Comparison of ENCODE assay signal across 10 cellular contexts in the genomic region with DNA sequence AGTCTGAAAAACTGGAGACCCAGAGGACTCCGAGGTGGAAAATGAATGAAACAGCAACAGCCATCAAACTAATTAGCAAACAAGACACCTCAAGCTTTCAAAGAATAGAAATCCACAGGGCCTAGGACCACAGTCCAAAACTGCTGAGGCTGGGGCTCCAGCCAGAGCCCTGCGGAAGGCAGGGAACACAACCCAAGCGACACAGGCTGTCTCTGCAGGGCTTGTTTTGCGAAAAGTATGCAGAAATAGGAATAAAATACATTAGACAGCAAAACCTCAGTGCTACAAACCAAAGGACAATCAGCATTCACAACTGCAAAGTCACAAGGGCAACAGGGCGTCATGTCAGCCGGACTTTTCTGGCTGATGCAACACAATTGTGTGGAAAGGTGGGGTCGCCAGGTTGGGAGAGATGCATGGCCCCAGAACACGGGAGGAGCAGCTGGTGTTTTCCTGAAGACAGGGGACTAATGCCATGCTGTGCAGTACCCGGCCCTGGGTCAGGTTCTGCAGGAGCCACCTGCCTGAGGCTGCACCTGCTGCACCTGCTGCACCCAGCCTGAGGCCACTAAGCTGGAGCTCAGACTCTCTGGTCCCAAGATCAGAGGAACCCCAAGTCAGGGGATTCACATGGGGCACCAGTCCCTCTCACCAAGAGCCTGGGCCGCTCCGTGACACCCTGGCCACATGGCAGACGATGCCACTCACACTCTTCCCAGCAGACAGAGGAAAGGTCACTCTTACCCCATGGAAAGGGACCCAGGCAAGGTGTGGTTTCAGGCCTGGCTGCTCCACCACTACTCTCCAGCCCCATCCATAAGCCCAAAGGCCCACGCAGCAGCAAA.
DNase-seq lines count a peak whose midpoint lies in the region; ATAC-seq and TF ChIP-seq lines count a peak whose summit lies in the region.
"Had no signal": no experiment of that assay in that cellular context is flagged by ENCODE, and none has a peak within 500 bp of the region (broad histone marks: within the 10 kb centered on the region; RNA-seq: fewer than 3 reads in every experiment).

No MANE protein-coding gene starts in this region.

- intact Hi-C loops in right cardiac atrium (cut with DNase I) = no loop called here
- intact Hi-C loops in activated T-helper 2 cell treated with anti-CD3 and anti-CD28 coated beads, Interferon-gamma antibody, Interleukin-2, Interleukin-4, amounts not matched to agents 10 μg/mL and 5 μg/mL and 100 μg/mL, durations not matched to agents 14 hours and 24 hours and 36 hours (cut with micrococcal nuclease) = no loop called here

- H3K27me3 ChIP-seq in RWPE2 (ENCODE audit: insufficient read depth, poor library complexity, severe bottlenecking) = no peaks in the 10 kb centered on the region
- no peaks in the 10 kb centered on the region for H3K27me3 ChIP-seq in right cardiac atrium (ENCODE audit: control insufficient read depth, insufficient read depth)
- H3K27me3 ChIP-seq: SJSA1 had no signal

- H3K9me3 ChIP-seq in KOPT-K1 (ENCODE audit: insufficient read depth, low read length, poor library complexity, severe bottlenecking) (no peaks in the 10 kb centered on the region), RWPE2 (ENCODE audit: severe bottlenecking) (no peaks in the 10 kb centered on the region), right cardiac atrium (ENCODE audit: control insufficient read depth, low read length) (no peaks in the 10 kb centered on the region)
- H3K9me3 ChIP-seq: SJSA1 had no signal

- H3K27me3 Mint-ChIP-seq in activated T-helper 2 cell treated with anti-CD3 and anti-CD28 coated beads, Interferon-gamma antibody, Interleukin-2, Interleukin-4, amounts not matched to agents 10 μg/mL and 5 μg/mL and 100 μg/mL, durations not matched to agents 14 hours and 24 hours and 36 hours (ENCODE audit: low read depth) = no peaks in the 10 kb centered on the region
- H3K27me3 Mint-ChIP-seq: stimulated activated memory B cell treated with anti-CD40 and anti-IgM and Interleukin-4, amounts not matched to agents 10 μg/mL and 1 μg/mL and 100 μg/mL, for 72 hours had no signal

- H3K9me3 Mint-ChIP-seq in stimulated activated effector memory CD8-positive, alpha-beta T cell treated with anti-CD3 and anti-CD28 coated beads, Interleukin-12 subunit alpha, Interleukin-12 subunit beta, amount 100 ng/mL, for 72 hours = no peaks in the 10 kb centered on the region
- no peaks in the 10 kb centered on the region for H3K9me3 Mint-ChIP-seq in activated T-helper 2 cell treated with anti-CD3 and anti-CD28 coated beads, Interferon-gamma antibody, Interleukin-2, Interleukin-4, amounts not matched to agents 10 μg/mL and 5 μg/mL and 100 μg/mL, durations not matched to agents 14 hours and 24 hours and 36 hours
- H3K9me3 Mint-ChIP-seq: stimulated activated memory B cell treated with anti-CD40 and anti-IgM and Interleukin-4, amounts not matched to agents 10 μg/mL and 1 μg/mL and 100 μg/mL, for 72 hours had no signal

- ATAC-seq in RWPE2 (ENCODE audit: low read depth) (no peak), right cardiac atrium (no peak), HG03196 (IDR thresholded peaks at IDR 0.05; ENCODE audit: unreplicated experiment) (no peak)
- no peak for ATAC-seq in stimulated activated effector memory CD8-positive, alpha-beta T cell treated with anti-CD3 and anti-CD28 coated beads, Interleukin-12 subunit alpha, Interleukin-12 subunit beta, amount 100 ng/mL, for 72 hours
- ATAC-seq: stimulated activated memory B cell treated with anti-CD40 and anti-IgM and Interleukin-4, amounts not matched to agents 10 μg/mL and 1 μg/mL and 100 μg/mL, for 72 hours had no signal

- peak overlapping the region; percentile 57 for H3K27ac Mint-ChIP-seq in stimulated activated effector memory CD8-positive, alpha-beta T cell treated with anti-CD3 and anti-CD28 coated beads, Interleukin-12 subunit alpha, Interleukin-12 subunit beta, amount 100 ng/mL, for 72 hours
- H3K27ac Mint-ChIP-seq in activated T-helper 2 cell treated with anti-CD3 and anti-CD28 coated beads, Interferon-gamma antibody, Interleukin-2, Interleukin-4, amounts not matched to agents 10 μg/mL and 5 μg/mL and 100 μg/mL, durations not matched to agents 14 hours and 24 hours and 36 hours = no peak overlapping the region
- H3K27ac Mint-ChIP-seq: stimulated activated memory B cell treated with anti-CD40 and anti-IgM and Interleukin-4, amounts not matched to agents 10 μg/mL and 1 μg/mL and 100 μg/mL, for 72 hours had no signal

- TF ChIP-seq CTCF in RWPE2 (IDR thresholded peaks at IDR 0.05; ENCODE audit: poor library complexity, severe bottlenecking) = no peak

- H3K4me1 ChIP-seq in RWPE2 (ENCODE audit: insufficient read depth, poor library complexity, severe bottlenecking) (peaks cover 3% of the 10 kb centered on the region), right cardiac atrium (ENCODE audit: control insufficient read depth, insufficient read depth, low read length) (peaks cover 5% of the 10 kb centered on the region)

- no peaks in the 10 kb centered on the region for H3K36me3 Mint-ChIP-seq in stimulated activated effector memory CD8-positive, alpha-beta T cell treated with anti-CD3 and anti-CD28 coated beads, Interleukin-12 subunit alpha, Interleukin-12 subunit beta, amount 100 ng/mL, for 72 hours
- H3K36me3 Mint-ChIP-seq in activated T-helper 2 cell treated with anti-CD3 and anti-CD28 coated beads, Interferon-gamma antibody, Interleukin-2, Interleukin-4, amounts not matched to agents 10 μg/mL and 5 μg/mL and 100 μg/mL, durations not matched to agents 14 hours and 24 hours and 36 hours (ENCODE audit: low read depth) = no peaks in the 10 kb centered on the region

- H3K27ac ChIP-seq in KOPT-K1 (ENCODE audit: low read depth, low read length, poor library complexity, severe bottlenecking) (peak overlapping the region; percentile 36), RWPE2 (ENCODE audit: poor library complexity, severe bottlenecking) (no peak overlapping the region), right cardiac atrium (ENCODE audit: low read length) (peak overlapping the region; percentile 5)
- H3K27ac ChIP-seq: SJSA1 had no signal

- peaks cover 7% of the 10 kb centered on the region for H3K4me1 Mint-ChIP-seq in stimulated activated effector memory CD8-positive, alpha-beta T cell treated with anti-CD3 and anti-CD28 coated beads, Interleukin-12 subunit alpha, Interleukin-12 subunit beta, amount 100 ng/mL, for 72 hours
- no peaks in the 10 kb centered on the region for H3K4me1 Mint-ChIP-seq in activated T-helper 2 cell treated with anti-CD3 and anti-CD28 coated beads, Interferon-gamma antibody, Interleukin-2, Interleukin-4, amounts not matched to agents 10 μg/mL and 5 μg/mL and 100 μg/mL, durations not matched to agents 14 hours and 24 hours and 36 hours (ENCODE audit: low read depth)

- H3K36me3 ChIP-seq in KOPT-K1 (ENCODE audit: insufficient read depth, low read length) (peaks cover 22% of the 10 kb centered on the region), RWPE2 (ENCODE audit: low read depth) (peaks cover 4% of the 10 kb centered on the region)

- H3K4me3 ChIP-seq in RWPE2 (ENCODE audit: severe bottlenecking) = no peak overlapping the region
- H3K4me3 ChIP-seq in right cardiac atrium (ENCODE audit: low read length) = no peak overlapping the region
- H3K4me3 ChIP-seq: SJSA1 had no signal

- H3K4me3 Mint-ChIP-seq in stimulated activated effector memory CD8-positive, alpha-beta T cell treated with anti-CD3 and anti-CD28 coated beads, Interleukin-12 subunit alpha, Interleukin-12 subunit beta, amount 100 ng/mL, for 72 hours = no peak overlapping the region
- H3K4me3 Mint-ChIP-seq in activated T-helper 2 cell treated with anti-CD3 and anti-CD28 coated beads, Interferon-gamma antibody, Interleukin-2, Interleukin-4, amounts not matched to agents 10 μg/mL and 5 μg/mL and 100 μg/mL, durations not matched to agents 14 hours and 24 hours and 36 hours (ENCODE audit: low read depth) = no peak overlapping the region
- H3K4me3 Mint-ChIP-seq: stimulated activated memory B cell treated with anti-CD40 and anti-IgM and Interleukin-4, amounts not matched to agents 10 μg/mL and 1 μg/mL and 100 μg/mL, for 72 hours had no signal

- 94% methylated on average over 13 of the region's 13 CpGs for WGBS in right cardiac atrium

- DNase-seq in RWPE2 (ENCODE audit: low spot score) (peak; percentile 35), right cardiac atrium (peak in 1 of 3 donors; percentile 30), AG20443 (ENCODE audit: low spot score) (no peak), NCI-H1694 (lab: John Stamatoyannopoulos, UW) (no peak)
- no peak for DNase-seq in stimulated activated effector memory CD8-positive, alpha-beta T cell treated with anti-CD3 and anti-CD28 coated beads, Interleukin-12 subunit alpha, Interleukin-12 subunit beta, amount 100 ng/mL, for 72 hours (ENCODE audit: low spot score in 2 of 2)
- DNase-seq in activated T-helper 2 cell treated with anti-CD3 and anti-CD28 coated beads, Interferon-gamma antibody, Interleukin-2, Interleukin-4, amounts not matched to agents 10 μg/mL and 5 μg/mL and 100 μg/mL, durations not matched to agents 14 hours and 24 hours and 36 hours (ENCODE audit: low spot score) = no peak
